In genomic region chr5:99807346-99807745, GRCh38 we compare ENCODE assay signal across 25 cellular contexts.
"Had no signal": no experiment of that assay in that cellular context is flagged by ENCODE, and none has a peak within 500 bp of the region (broad histone marks: within the 10 kb centered on the region; RNA-seq: fewer than 3 reads in every experiment).

No MANE protein-coding gene starts in this region.

- H3K27me3 ChIP-seq: dorsolateral prefrontal cortex, esophagus squamous epithelium, gastrocnemius medialis, heart right ventricle, left lung had no signal

- H3K27ac Mint-ChIP-seq: mesothelial cell of epicardium; naive B cell; naive thymus-derived CD8-positive, alpha-beta T cell had no signal

- FAIRE-seq: islet of Langerhans, keratinocyte had no signal

- H3K27me3 Mint-ChIP-seq: naive B cell; naive thymus-derived CD8-positive, alpha-beta T cell had no signal

- H3K4me1 ChIP-seq: esophagus squamous epithelium, gastrocnemius medialis, heart right ventricle, left lung, lower lobe of right lung had no signal

- H3K4me3 ChIP-seq: dorsolateral prefrontal cortex, esophagus squamous epithelium, gastrocnemius medialis, heart right ventricle, left lung, lower lobe of right lung, mucosa of descending colon had no signal

- H3K9me3 Mint-ChIP-seq: mesothelial cell of epicardium had no signal

- H3K4me3 Mint-ChIP-seq: mesothelial cell of epicardium; naive B cell; naive thymus-derived CD8-positive, alpha-beta T cell had no signal

- H3K4me1 Mint-ChIP-seq: mesothelial cell of epicardium; naive B cell; naive thymus-derived CD8-positive, alpha-beta T cell had no signal

- H3K36me3 ChIP-seq: esophagus squamous epithelium, gastrocnemius medialis, heart right ventricle, left lung, lower lobe of right lung had no signal

- DNase-seq: dermis blood vessel endothelial cell; dorsolateral prefrontal cortex; effector CD4-positive, alpha-beta T cell; effector memory CD4-positive, alpha-beta T cell; erythroblast; esophagus squamous epithelium; foreskin fibroblast; foreskin melanocyte; gastrocnemius medialis; glutamatergic neuron; head of caudate nucleus; heart right ventricle; hippocampal formation; left cardiac atrium; left lung; left ventricle myocardium superior; lower lobe of right lung; mesenchymal stem cell; mucosa of descending colon; naive B cell; naive thymus-derived CD8-positive, alpha-beta T cell had no signal

- H3K9me3 ChIP-seq: esophagus squamous epithelium, gastrocnemius medialis, left lung, lower lobe of right lung, mucosa of descending colon had no signal

- H3K27ac ChIP-seq: dorsolateral prefrontal cortex, epithelial cell of prostate, esophagus squamous epithelium, gastrocnemius medialis, heart right ventricle, left lung, lower lobe of right lung had no signal

- H3K36me3 Mint-ChIP-seq: mesothelial cell of epicardium; naive B cell; naive thymus-derived CD8-positive, alpha-beta T cell had no signal
